In the genomic region with DNA sequence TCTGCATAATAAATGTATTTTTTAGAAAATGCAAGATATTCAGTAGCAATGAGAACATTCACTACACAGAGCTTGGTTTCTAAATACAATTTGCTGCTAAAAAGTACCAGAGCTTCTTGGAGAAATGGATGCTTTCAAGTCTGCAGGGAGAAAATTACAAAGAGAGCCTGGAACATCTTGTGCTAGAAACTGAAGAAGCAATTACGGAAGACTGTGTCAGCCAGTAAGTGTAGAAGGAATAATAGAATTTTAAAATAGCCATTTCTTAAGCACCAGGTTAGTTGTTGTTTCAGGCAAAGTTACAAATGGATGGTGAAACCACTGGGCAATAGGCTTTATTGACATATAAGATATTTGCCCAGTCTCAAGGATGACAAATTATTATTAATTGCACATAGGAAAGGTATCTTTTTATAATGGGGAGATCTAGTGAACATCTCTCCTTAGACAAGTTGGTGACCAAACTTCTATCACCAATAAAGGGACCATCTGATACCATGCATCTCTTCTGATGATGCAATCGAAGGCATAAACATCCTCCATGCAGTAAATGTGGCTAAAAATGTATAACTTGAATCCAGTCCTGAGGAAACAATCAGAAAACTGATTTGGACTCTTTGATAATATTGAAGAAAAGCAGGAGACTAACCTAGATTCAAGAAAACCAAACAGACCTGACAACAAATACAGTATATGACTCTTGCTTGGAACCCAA, we compare ENCODE assay signal across 22 cellular contexts.
"Had no signal": no experiment of that assay in that cellular context is flagged by ENCODE, and none has a peak within 500 bp of the region (broad histone marks: within the 10 kb centered on the region; RNA-seq: fewer than 3 reads in every experiment).

No MANE protein-coding gene starts in this region.

- ATAC-seq: activated CD4-positive, alpha-beta T cell treated with anti-CD3 and anti-CD28 coated beads for 36 hours; activated CD8-positive, alpha-beta memory T cell treated with anti-CD3 and anti-CD28 coated beads, Interleukin-2, amount 10 ng/mL, durations not matched to agents 7 days and 5 days; activated CD8-positive, alpha-beta T cell treated with anti-CD3 and anti-CD28 coated beads, Interleukin-2, amount 10 ng/mL, durations not matched to agents 7 days and 5 days; gastroesophageal sphincter; natural killer cell treated with Interleukin-12 subunit alpha and Interleukin-12 subunit beta and Interleukin-15 and Interleukin-18, amount 100 ng/mL, for 72 hours; right cardiac atrium; stimulated activated naive CD8-positive, alpha-beta T cell treated with anti-CD3 and anti-CD28 coated beads, Interleukin-15, Interleukin-2, amounts not matched to agents 100 U/mL and 50 U/mL, for 24 hours had no signal

- H3K4me1 ChIP-seq: gastroesophageal sphincter had no signal

- H3K4me1 Mint-ChIP-seq: activated naive CD8-positive, alpha-beta T cell treated with anti-CD3 and anti-CD28 coated beads, Interleukin-2, amount 10 ng/mL, durations not matched to agents 7 days and 5 days; memory B cell had no signal

- H3K27me3 ChIP-seq: gastroesophageal sphincter, upper lobe of left lung had no signal

- H3K27me3 Mint-ChIP-seq: activated CD4-positive, alpha-beta T cell treated with anti-CD3 and anti-CD28 coated beads for 36 hours; activated CD8-positive, alpha-beta memory T cell treated with anti-CD3 and anti-CD28 coated beads, Interleukin-2, amount 10 ng/mL, durations not matched to agents 7 days and 5 days; activated naive CD8-positive, alpha-beta T cell treated with anti-CD3 and anti-CD28 coated beads, Interleukin-2, amount 10 ng/mL, durations not matched to agents 7 days and 5 days; dendritic cell treated with granulocyte-macrophage colony-stimulating factor and Interleukin-4, amounts not matched to agents 40 ng/mL and 50 ng/mL, for 4 days; memory B cell; natural killer cell treated with Interleukin-12 subunit alpha and Interleukin-12 subunit beta and Interleukin-15 and Interleukin-18, amount 100 ng/mL, for 72 hours had no signal

- H3K36me3 Mint-ChIP-seq: natural killer cell treated with Interleukin-12 subunit alpha and Interleukin-12 subunit beta and Interleukin-15 and Interleukin-18, amount 100 ng/mL, for 72 hours had no signal

- DNase-seq: activated CD4-positive, alpha-beta T cell treated with anti-CD3 and anti-CD28 coated beads for 36 hours; activated CD4-positive, CD25-positive, alpha-beta regulatory T cell; activated CD8-positive, alpha-beta memory T cell treated with anti-CD3 and anti-CD28 coated beads, Interleukin-2, amount 10 ng/mL, durations not matched to agents 7 days and 5 days; activated CD8-positive, alpha-beta T cell treated with anti-CD3 and anti-CD28 coated beads, Interleukin-2, amount 10 ng/mL, durations not matched to agents 7 days and 5 days; activated effector memory CD4-positive, alpha-beta T cell treated with Interleukin-2 at 50 U/mL for 16 hours; activated naive CD4-positive, alpha-beta T cell treated with anti-CD3 and anti-CD28 coated beads for 36 hours; activated naive CD8-positive, alpha-beta T cell treated with anti-CD3 and anti-CD28 coated beads, Interleukin-2, amount 10 ng/mL, durations not matched to agents 7 days and 5 days; activated T-cell treated with anti-CD3 and anti-CD28 coated beads for 4 hours; amniotic stem cell; central memory CD4-positive, alpha-beta T cell; effector CD4-positive, alpha-beta T cell; head of caudate nucleus; right cardiac atrium; stimulated activated CD4-positive, alpha-beta T cell treated with anti-CD3 and anti-CD28 coated beads, Interleukin-4, amount 100 ng/mL, for 1 hour; stimulated activated naive CD8-positive, alpha-beta T cell treated with anti-CD3 and anti-CD28 coated beads, Interleukin-15, Interleukin-2, amounts not matched to agents 100 U/mL and 50 U/mL, for 24 hours; T-helper 1 cell; upper lobe of left lung had no signal

- H3K4me3 Mint-ChIP-seq: activated CD4-positive, alpha-beta T cell treated with anti-CD3 and anti-CD28 coated beads for 36 hours; activated CD8-positive, alpha-beta memory T cell treated with anti-CD3 and anti-CD28 coated beads, Interleukin-2, amount 10 ng/mL, durations not matched to agents 7 days and 5 days; activated CD8-positive, alpha-beta T cell treated with anti-CD3 and anti-CD28 coated beads, Interleukin-2, amount 10 ng/mL, durations not matched to agents 7 days and 5 days; activated naive CD4-positive, alpha-beta T cell treated with anti-CD3 and anti-CD28 coated beads for 36 hours; activated naive CD8-positive, alpha-beta T cell treated with anti-CD3 and anti-CD28 coated beads, Interleukin-2, amount 10 ng/mL, durations not matched to agents 7 days and 5 days; dendritic cell treated with granulocyte-macrophage colony-stimulating factor and Interleukin-4, amounts not matched to agents 40 ng/mL and 50 ng/mL, for 4 days; memory B cell; natural killer cell treated with Interleukin-12 subunit alpha and Interleukin-12 subunit beta and Interleukin-15 and Interleukin-18, amount 100 ng/mL, for 72 hours; T-helper 2 cell treated with Interferon-gamma antibody and Interleukin-4, amounts not matched to agents 5 μg/mL and 100 μg/mL, for 36 hours had no signal

- H3K27ac ChIP-seq: gastroesophageal sphincter, upper lobe of left lung had no signal

- H3K4me3 ChIP-seq: gastroesophageal sphincter, upper lobe of left lung had no signal

- H3K9me3 Mint-ChIP-seq: activated naive CD4-positive, alpha-beta T cell treated with anti-CD3 and anti-CD28 coated beads for 36 hours; activated naive CD8-positive, alpha-beta T cell treated with anti-CD3 and anti-CD28 coated beads, Interleukin-2, amount 10 ng/mL, durations not matched to agents 7 days and 5 days; dendritic cell treated with granulocyte-macrophage colony-stimulating factor and Interleukin-4, amounts not matched to agents 40 ng/mL and 50 ng/mL, for 4 days; memory B cell; natural killer cell treated with Interleukin-12 subunit alpha and Interleukin-12 subunit beta and Interleukin-15 and Interleukin-18, amount 100 ng/mL, for 72 hours; T-helper 2 cell treated with Interferon-gamma antibody and Interleukin-4, amounts not matched to agents 5 μg/mL and 100 μg/mL, for 36 hours had no signal

- H3K36me3 ChIP-seq: gastroesophageal sphincter had no signal

- H3K9me3 ChIP-seq: gastroesophageal sphincter, upper lobe of left lung had no signal

- H3K27ac Mint-ChIP-seq: activated CD4-positive, alpha-beta T cell treated with anti-CD3 and anti-CD28 coated beads for 36 hours; activated CD8-positive, alpha-beta memory T cell treated with anti-CD3 and anti-CD28 coated beads, Interleukin-2, amount 10 ng/mL, durations not matched to agents 7 days and 5 days; activated CD8-positive, alpha-beta T cell treated with anti-CD3 and anti-CD28 coated beads, Interleukin-2, amount 10 ng/mL, durations not matched to agents 7 days and 5 days; activated naive CD4-positive, alpha-beta T cell treated with anti-CD3 and anti-CD28 coated beads for 36 hours; activated naive CD8-positive, alpha-beta T cell treated with anti-CD3 and anti-CD28 coated beads, Interleukin-2, amount 10 ng/mL, durations not matched to agents 7 days and 5 days; dendritic cell treated with granulocyte-macrophage colony-stimulating factor and Interleukin-4, amounts not matched to agents 40 ng/mL and 50 ng/mL, for 4 days; memory B cell; natural killer cell treated with Interleukin-12 subunit alpha and Interleukin-12 subunit beta and Interleukin-15 and Interleukin-18, amount 100 ng/mL, for 72 hours; T-helper 2 cell treated with Interferon-gamma antibody and Interleukin-4, amounts not matched to agents 5 μg/mL and 100 μg/mL, for 36 hours had no signal
